22 cellular contexts compared by ENCODE assay signal in genomic region chr5:61796773-61797172, GRCh38.
"Had no signal": no experiment of that assay in that cellular context is flagged by ENCODE, and none has a peak within 500 bp of the region (broad histone marks: within the 10 kb centered on the region; RNA-seq: fewer than 3 reads in every experiment).

No MANE protein-coding gene starts in this region.

- H3K27me3 Mint-ChIP-seq: stimulated activated naive CD8-positive, alpha-beta T cell treated with anti-CD3 and anti-CD28 coated beads, Interleukin-15, amount 100 ng/mL, for 72 hours had no signal

- ATAC-seq: foreskin keratinocyte; left lobe of liver; natural killer cell; stimulated activated naive B cell treated with anti-CD40 and anti-IgM and Interleukin-4, amounts not matched to agents 10 μg/mL and 1 μg/mL and 100 μg/mL, for 72 hours; stimulated activated naive CD8-positive, alpha-beta T cell treated with anti-CD3 and anti-CD28 coated beads, Interleukin-15, amount 100 ng/mL, for 72 hours; upper lobe of right lung had no signal

- DNase-seq: effector memory CD4-positive, alpha-beta T cell; foreskin keratinocyte; head of caudate nucleus; kidney glomerular epithelial cell; mammary epithelial cell; natural killer cell; posterior cingulate gyrus; sigmoid colon; stimulated activated CD4-positive, alpha-beta T cell treated with anti-CD3 and anti-CD28 coated beads, Interleukin-2, amount 100 ng/mL, for 24 hours; stimulated activated CD4-positive, alpha-beta T cell treated with anti-CD3 and anti-CD28 coated beads, Interleukin-4, amount 100 ng/mL, for 4 hours; stimulated activated naive B cell treated with anti-CD40 and anti-IgM and Interleukin-4, amounts not matched to agents 10 μg/mL and 1 μg/mL and 100 μg/mL, for 72 hours; stimulated activated naive CD8-positive, alpha-beta T cell treated with anti-CD3 and anti-CD28 coated beads, Interleukin-15, amount 100 ng/mL, for 72 hours; testis; upper lobe of right lung had no signal

- H3K27ac Mint-ChIP-seq: mesothelial cell of epicardium; natural killer cell; stimulated activated naive B cell treated with anti-CD40 and anti-IgM and Interleukin-4, amounts not matched to agents 10 μg/mL and 1 μg/mL and 100 μg/mL, for 72 hours had no signal

- H3K4me3 ChIP-seq: hepatocyte, right atrium auricular region, sigmoid colon, skin epidermis, testis, tibial nerve, upper lobe of right lung, vagina had no signal

- H3K4me3 Mint-ChIP-seq: mesothelial cell of epicardium; natural killer cell; neural crest cell; stimulated activated naive B cell treated with anti-CD40 and anti-IgM and Interleukin-4, amounts not matched to agents 10 μg/mL and 1 μg/mL and 100 μg/mL, for 72 hours; stimulated activated naive CD8-positive, alpha-beta T cell treated with anti-CD3 and anti-CD28 coated beads, Interleukin-15, amount 100 ng/mL, for 72 hours had no signal

- H3K36me3 Mint-ChIP-seq: mesothelial cell of epicardium; natural killer cell; stimulated activated naive B cell treated with anti-CD40 and anti-IgM and Interleukin-4, amounts not matched to agents 10 μg/mL and 1 μg/mL and 100 μg/mL, for 72 hours had no signal

- H3K9me3 Mint-ChIP-seq: mesothelial cell of epicardium; natural killer cell; neural crest cell; stimulated activated naive B cell treated with anti-CD40 and anti-IgM and Interleukin-4, amounts not matched to agents 10 μg/mL and 1 μg/mL and 100 μg/mL, for 72 hours; stimulated activated naive CD8-positive, alpha-beta T cell treated with anti-CD3 and anti-CD28 coated beads, Interleukin-15, amount 100 ng/mL, for 72 hours had no signal

- H3K4me1 Mint-ChIP-seq: mesothelial cell of epicardium; natural killer cell; neural crest cell; stimulated activated naive B cell treated with anti-CD40 and anti-IgM and Interleukin-4, amounts not matched to agents 10 μg/mL and 1 μg/mL and 100 μg/mL, for 72 hours; stimulated activated naive CD8-positive, alpha-beta T cell treated with anti-CD3 and anti-CD28 coated beads, Interleukin-15, amount 100 ng/mL, for 72 hours had no signal
